Comparison of ENCODE assay signal across 11 cellular contexts in the genomic region with DNA sequence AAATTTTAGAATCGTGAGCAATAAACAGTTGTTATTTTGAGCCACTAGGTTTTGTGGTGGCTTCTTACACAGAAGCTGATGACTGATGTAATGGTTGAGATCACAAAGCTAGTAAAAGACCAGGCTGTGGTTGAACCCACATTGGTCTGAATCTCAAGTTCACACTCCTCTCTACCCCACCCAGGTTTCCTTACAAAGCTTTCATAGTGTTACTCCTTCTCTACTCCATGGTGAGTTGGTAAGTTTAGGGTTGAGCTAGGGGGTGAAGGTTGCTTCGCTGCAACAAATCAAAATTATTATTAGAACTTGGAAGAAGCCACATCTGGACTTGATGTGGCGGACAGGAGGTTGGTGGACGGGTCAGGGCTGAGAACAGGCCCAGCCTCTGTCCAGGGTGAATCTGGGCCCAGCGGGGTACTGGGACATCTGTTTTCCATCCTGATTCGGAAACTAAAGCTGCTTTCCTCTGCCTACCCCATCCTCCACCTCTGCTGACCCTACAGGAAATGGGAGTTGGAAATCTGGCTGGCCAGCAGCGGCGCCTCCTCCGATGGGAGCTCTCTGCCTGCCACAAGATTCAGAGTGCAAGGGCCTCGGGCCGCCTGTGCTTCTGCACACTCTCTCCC.
DNase-seq lines count a peak whose midpoint lies in the region; ATAC-seq and TF ChIP-seq lines count a peak whose summit lies in the region.
"Had no signal": no experiment of that assay in that cellular context is flagged by ENCODE, and none has a peak within 500 bp of the region (broad histone marks: within the 10 kb centered on the region; RNA-seq: fewer than 3 reads in every experiment).

No MANE protein-coding gene starts in this region.

- no peak for TF ChIP-seq POLR2A in uterus (IDR thresholded peaks at IDR 0.05)

- H3K27ac Mint-ChIP-seq in activated naive CD4-positive, alpha-beta T cell treated with anti-CD3 and anti-CD28 coated beads for 36 hours: peak overlapping the region; percentile 14

- no peak overlapping the region for H3K4me2 ChIP-seq in mesenchymal stem cell (ENCODE audit: low read length, poor library complexity, severe bottlenecking)

- H3K27me3 Mint-ChIP-seq in activated naive CD4-positive, alpha-beta T cell treated with anti-CD3 and anti-CD28 coated beads for 36 hours (ENCODE audit: low read depth): no peaks in the 10 kb centered on the region

- peaks cover 4% of the 10 kb centered on the region for H3K4me1 ChIP-seq in mesenchymal stem cell (ENCODE audit: control insufficient read depth, insufficient read depth, low read depth, low read length)
- H3K4me1 ChIP-seq in uterus: no peaks in the 10 kb centered on the region

- peak overlapping the region; percentile 24 for H3K9ac ChIP-seq in mesenchymal stem cell (ENCODE audit: low read length)

- H3K9me3 ChIP-seq in mesenchymal stem cell (ENCODE audit: control insufficient read depth, low read length) (no peaks in the 10 kb centered on the region), uterus (no peaks in the 10 kb centered on the region)

- no peak overlapping the region for H2BK5ac ChIP-seq in mesenchymal stem cell (ENCODE audit: low read depth, low read length, poor library complexity, severe bottlenecking)

- no peak overlapping the region for H3K4me3 Mint-ChIP-seq in activated naive CD4-positive, alpha-beta T cell treated with anti-CD3 and anti-CD28 coated beads for 36 hours

- peak overlapping the region in 1 of 2 experiments; percentile 37 for H2BK12ac ChIP-seq in mesenchymal stem cell (ENCODE audit: low read length in 2 of 2)

- CTCF ChIA-PET in activated naive CD4-positive, alpha-beta T cell treated with anti-CD3 and anti-CD28 coated beads for 36 hours (lab: Charles Lee): interaction anchor here (0.8 to 2.6 kb wide), 13 partner anchors 10 to 89 kb away, joined by 3 to 21 read pairs (median 5); no protein-coding TSS in a partner anchor

- H3K36me3 ChIP-seq in mesenchymal stem cell (ENCODE audit: control insufficient read depth in 1 of 2, insufficient read depth in 2 of 2, low read depth in 1 of 2, low read length in 2 of 2): no peaks in the 10 kb centered on the region
- no peaks in the 10 kb centered on the region for H3K36me3 ChIP-seq in uterus

- peak overlapping the region; percentile 10 to 32 for H3K4ac ChIP-seq in mesenchymal stem cell (ENCODE audit: low read depth in 1 of 2, low read length in 2 of 2)

- no peak overlapping the region for H3K14ac ChIP-seq in mesenchymal stem cell (ENCODE audit: low read length in 2 of 2)

- H2BK120ac ChIP-seq in mesenchymal stem cell (ENCODE audit: low read depth, low read length): peak overlapping the region; percentile 27

- no peaks in the 10 kb centered on the region for H3K79me1 ChIP-seq in mesenchymal stem cell (replicated peaks; ENCODE audit: low read length, poor library complexity, severe bottlenecking)

- peaks cover 78% of the 10 kb centered on the region for H3K4me1 Mint-ChIP-seq in activated naive CD4-positive, alpha-beta T cell treated with anti-CD3 and anti-CD28 coated beads for 36 hours (ENCODE audit: low read depth)

- intact Hi-C loops in activated naive CD4-positive, alpha-beta T cell treated with anti-CD3 and anti-CD28 coated beads for 36 hours (cut with micrococcal nuclease): loop anchor here (2.0 kb wide), 1 partner anchor 19 kb away; no protein-coding TSS in a partner anchor
- intact Hi-C loops in uterus (cut with DNase I; ENCODE audit: low total_unique reads): no loop called here

- H3K36me3 Mint-ChIP-seq in activated naive CD4-positive, alpha-beta T cell treated with anti-CD3 and anti-CD28 coated beads for 36 hours (ENCODE audit: low read depth): peaks cover 2% of the 10 kb centered on the region

- H3K27ac ChIP-seq in mesenchymal stem cell (ENCODE audit: low read length, poor library complexity, severe bottlenecking): no peak overlapping the region
- H3K27ac ChIP-seq in uterus: peak overlapping the region; percentile 70 to 71
- H3K27ac ChIP-seq: C4-2B had no signal

- DNase-seq in activated naive CD4-positive, alpha-beta T cell treated with anti-CD3 and anti-CD28 coated beads for 36 hours: no peak
- no peak for DNase-seq in activated naive CD4-positive, alpha-beta T cell treated with anti-CD3 and anti-CD28 coated beads, Interleukin-2, amount 50 U/mL, for 16 hours
- DNase-seq in central memory CD4-positive, alpha-beta T cell: peak; percentile 58
- DNase-seq in mesenchymal stem cell (peak; percentile 36), uterus (peak; percentile 53 to 74), CD1c-positive myeloid dendritic cell (ENCODE audit: extremely low spot score) (no peak)
- DNase-seq: KG1, T1000 had no signal

- H3K27me3 ChIP-seq in mesenchymal stem cell (ENCODE audit: control insufficient read depth in 1 of 2, insufficient read depth in 1 of 2, low read length in 2 of 2): no peaks in the 10 kb centered on the region
- H3K27me3 ChIP-seq in uterus: no peaks in the 10 kb centered on the region

- ATAC-seq in GM18519 (IDR thresholded peaks at IDR 0.05; ENCODE audit: low FRiP score, unreplicated experiment) (no peak), HG03460 (IDR thresholded peaks at IDR 0.05; ENCODE audit: unreplicated experiment) (no peak)

- H4K91ac ChIP-seq in mesenchymal stem cell (ENCODE audit: low read length): no peak overlapping the region

- H3K23ac ChIP-seq in mesenchymal stem cell (ENCODE audit: low read length in 2 of 2): no peak overlapping the region

- H4K8ac ChIP-seq in mesenchymal stem cell (ENCODE audit: low read length): peak overlapping the region; percentile 66

- peak overlapping the region; percentile 63 to 79 for H3K18ac ChIP-seq in mesenchymal stem cell (ENCODE audit: low read depth in 1 of 2, low read length in 2 of 2)

- 32% methylated on average over 11 of the region's 11 CpGs for WGBS in mesenchymal stem cell

- no peak overlapping the region for H2AK5ac ChIP-seq in mesenchymal stem cell (ENCODE audit: low read length, severe bottlenecking)

- H2BK15ac ChIP-seq in mesenchymal stem cell (ENCODE audit: low read depth, poor library complexity, severe bottlenecking): peak overlapping the region; percentile 60

- H3K9me3 Mint-ChIP-seq in activated naive CD4-positive, alpha-beta T cell treated with anti-CD3 and anti-CD28 coated beads for 36 hours: no peaks in the 10 kb centered on the region

- H2AFZ ChIP-seq in mesenchymal stem cell (ENCODE audit: low read depth, low read length): peak overlapping the region; percentile 58

- no peak for TF ChIP-seq CTCF in uterus (IDR thresholded peaks at IDR 0.05)

- H3K4me3 ChIP-seq in mesenchymal stem cell (ENCODE audit: insufficient read depth in 1 of 2, low read depth in 1 of 2, low read length in 2 of 2) (no peak overlapping the region), uterus (no peak overlapping the region)

Comparison
In these comparisons a context has a peak if more than half of its experiments do, and no peak if none do; other contexts are left out.
1. DNase-seq: peak in central memory CD4-positive, alpha-beta T cell (single experiment), mesenchymal stem cell (single experiment) and uterus (2 of 2); none in activated naive CD4-positive, alpha-beta T cell treated with anti-CD3 and anti-CD28 coated beads for 36 hours (single experiment), activated naive CD4-positive, alpha-beta T cell treated with anti-CD3 and anti-CD28 coated beads, Interleukin-2, amount 50 U/mL, for 16 hours (single experiment) and CD1c-positive myeloid dendritic cell (single experiment).